ENCODE assay signal across 8 cellular contexts in genomic region chr14:59919582-59920377, GRCh38. TPM values are rescaled to one million over a fixed set of nuclear protein-coding genes. Genes with fewer than 3 reads are reported as not detected.
DNase-seq lines count a peak whose midpoint lies in the region; ATAC-seq and TF ChIP-seq lines count a peak whose summit lies in the region.

TSS of gene LRRC9 (plus strand) at chr14:59920144.

- DNase-seq in activated CD4-positive, alpha-beta memory T cell treated with anti-CD3 and anti-CD28 coated beads for 36 hours: peak; percentile 14
- no peak for DNase-seq in activated CD4-positive, alpha-beta memory T cell treated with anti-CD3 and anti-CD28 coated beads, Interleukin-2, amount 10 ng/mL, durations not matched to agents 7 days and 5 days
- DNase-seq in NCI-H2107 treated with DMSO at 0.1 percent for 48 hours (lab: John Stamatoyannopoulos, UW; ENCODE audit: unreplicated experiment) (peak; percentile 87), left ventricle myocardium inferior (peak; percentile 12), ovary (peak; percentile 22 to 52 (median 26)), SKM-1 treated with dmso at 0.1 percent for 144 hours (lab: John Stamatoyannopoulos, UW; ENCODE audit: unreplicated experiment) (no peak)

- TF ChIP-seq CTCF in left ventricle myocardium inferior (IDR thresholded peaks at IDR 0.05; ENCODE audit: borderline replicate concordance) (no peak), ovary (IDR thresholded peaks at IDR 0.05) (no peak)

- CTCF ChIA-PET in activated CD4-positive, alpha-beta memory T cell treated with anti-CD3 and anti-CD28 coated beads for 36 hours (lab: Charles Lee): no interaction called here
- CTCF ChIA-PET in activated CD4-positive, alpha-beta memory T cell treated with anti-CD3 and anti-CD28 coated beads, Interleukin-2, amount 10 ng/mL, durations not matched to agents 7 days and 5 days (lab: Charles Lee): no interaction called here

- POLR2A ChIA-PET in activated CD4-positive, alpha-beta memory T cell treated with anti-CD3 and anti-CD28 coated beads for 36 hours (lab: Charles Lee): no interaction called here
- POLR2A ChIA-PET in activated CD4-positive, alpha-beta memory T cell treated with anti-CD3 and anti-CD28 coated beads, Interleukin-2, amount 10 ng/mL, durations not matched to agents 7 days and 5 days (lab: Charles Lee): interaction anchor here (0.6 kb wide), 1 partner anchor 809 kb away, joined by 3 read pairs; no protein-coding TSS in a partner anchor

- H3K27ac Mint-ChIP-seq in activated CD4-positive, alpha-beta memory T cell treated with anti-CD3 and anti-CD28 coated beads for 36 hours: no peak within 1 kb of the TSS
- no peak within 1 kb of the TSS for H3K27ac Mint-ChIP-seq in activated CD4-positive, alpha-beta memory T cell treated with anti-CD3 and anti-CD28 coated beads, Interleukin-2, amount 10 ng/mL, durations not matched to agents 7 days and 5 days
- H3K27ac Mint-ChIP-seq in activated naive CD8-positive, alpha-beta T cell: no peak within 1 kb of the TSS

- WGBS in ovary, 3 donors: 5 to 8% (median 6%) methylated on average over 54 to 56 of the region's 56 CpGs

- no peak for TF ChIP-seq EP300 in ovary (IDR thresholded peaks at IDR 0.05)

- ATAC-seq in GM21526 (IDR thresholded peaks at IDR 0.05; ENCODE audit: low FRiP score, unreplicated experiment): no peak

- H3K27ac ChIP-seq in left ventricle myocardium inferior (replicated peaks): no peak within 1 kb of the TSS
- no peak within 1 kb of the TSS for H3K27ac ChIP-seq in ovary

- peaks cover 43% of the 10 kb centered on the region for H3K27me3 Mint-ChIP-seq in activated CD4-positive, alpha-beta memory T cell treated with anti-CD3 and anti-CD28 coated beads for 36 hours
- peaks cover 34% of the 10 kb centered on the region for H3K27me3 Mint-ChIP-seq in activated CD4-positive, alpha-beta memory T cell treated with anti-CD3 and anti-CD28 coated beads, Interleukin-2, amount 10 ng/mL, durations not matched to agents 7 days and 5 days
- peaks cover 7% of the 10 kb centered on the region for H3K27me3 Mint-ChIP-seq in activated naive CD8-positive, alpha-beta T cell

- no peaks in the 10 kb centered on the region for H3K9me3 Mint-ChIP-seq in activated CD4-positive, alpha-beta memory T cell treated with anti-CD3 and anti-CD28 coated beads for 36 hours
- H3K9me3 Mint-ChIP-seq in activated CD4-positive, alpha-beta memory T cell treated with anti-CD3 and anti-CD28 coated beads, Interleukin-2, amount 10 ng/mL, durations not matched to agents 7 days and 5 days: no peaks in the 10 kb centered on the region
- no peaks in the 10 kb centered on the region for H3K9me3 Mint-ChIP-seq in activated naive CD8-positive, alpha-beta T cell (ENCODE audit: low read depth)

- H3K4me3 ChIP-seq in left ventricle myocardium inferior (peak within 1 kb of the TSS; percentile 64), ovary (peak within 1 kb of the TSS; percentile 36)

- TF ChIP-seq POLR2A in ovary (IDR thresholded peaks at IDR 0.05): no peak

- intact Hi-C loops in activated CD4-positive, alpha-beta memory T cell treated with anti-CD3 and anti-CD28 coated beads for 36 hours (cut with micrococcal nuclease): no loop called here
- intact Hi-C loops in left ventricle myocardium inferior (cut with micrococcal nuclease): no loop called here
- intact Hi-C loops in ovary (cut with DNase I): no loop called here

- H3K27me3 ChIP-seq in left ventricle myocardium inferior (ENCODE audit: low read depth): peaks cover 63% of the 10 kb centered on the region
- H3K27me3 ChIP-seq in ovary: no peaks in the 10 kb centered on the region

- peak within 1 kb of the TSS; percentile 45 for H3K4me3 Mint-ChIP-seq in activated CD4-positive, alpha-beta memory T cell treated with anti-CD3 and anti-CD28 coated beads for 36 hours
- H3K4me3 Mint-ChIP-seq in activated CD4-positive, alpha-beta memory T cell treated with anti-CD3 and anti-CD28 coated beads, Interleukin-2, amount 10 ng/mL, durations not matched to agents 7 days and 5 days: no peak within 1 kb of the TSS
- peak within 1 kb of the TSS; percentile 83 for H3K4me3 Mint-ChIP-seq in activated naive CD8-positive, alpha-beta T cell

- H3K4me1 ChIP-seq in left ventricle myocardium inferior: peaks cover 13% of the 10 kb centered on the region
- H3K4me1 ChIP-seq in ovary (ENCODE audit: insufficient read depth): no peaks in the 10 kb centered on the region

- H3K9me3 ChIP-seq in left ventricle myocardium inferior (replicated peaks) (no peaks in the 10 kb centered on the region), ovary (no peaks in the 10 kb centered on the region)

- H3K4me1 Mint-ChIP-seq in activated CD4-positive, alpha-beta memory T cell treated with anti-CD3 and anti-CD28 coated beads for 36 hours (ENCODE audit: low read depth): peaks cover 2% of the 10 kb centered on the region
- peaks cover 7% of the 10 kb centered on the region for H3K4me1 Mint-ChIP-seq in activated CD4-positive, alpha-beta memory T cell treated with anti-CD3 and anti-CD28 coated beads, Interleukin-2, amount 10 ng/mL, durations not matched to agents 7 days and 5 days
- H3K4me1 Mint-ChIP-seq in activated naive CD8-positive, alpha-beta T cell (ENCODE audit: low read depth): peaks cover 12% of the 10 kb centered on the region

- H3K36me3 Mint-ChIP-seq in activated CD4-positive, alpha-beta memory T cell treated with anti-CD3 and anti-CD28 coated beads for 36 hours: no peaks in the 10 kb centered on the region
- H3K36me3 Mint-ChIP-seq in activated CD4-positive, alpha-beta memory T cell treated with anti-CD3 and anti-CD28 coated beads, Interleukin-2, amount 10 ng/mL, durations not matched to agents 7 days and 5 days (ENCODE audit: low read depth): no peaks in the 10 kb centered on the region
- no peaks in the 10 kb centered on the region for H3K36me3 Mint-ChIP-seq in activated naive CD8-positive, alpha-beta T cell

- no peaks in the 10 kb centered on the region for H3K36me3 ChIP-seq in left ventricle myocardium inferior
- H3K36me3 ChIP-seq in ovary: no peaks in the 10 kb centered on the region

RNA-seq across cellular contexts. Expression of gene LRRC9, which starts in this region (rescaled TPM):
- total RNA-seq in activated CD4-positive, alpha-beta memory T cell treated with anti-CD3 and anti-CD28 coated beads for 36 hours: not detected
- not detected for total RNA-seq in activated CD4-positive, alpha-beta memory T cell treated with anti-CD3 and anti-CD28 coated beads, Interleukin-2, amount 10 ng/mL, durations not matched to agents 7 days and 5 days
- 0.19 TPM for total RNA-seq in left ventricle myocardium inferior
- total RNA-seq in ovary: under 1 TPM in 3 of 7 donors, not detected in 4; 0.15 to 0.62 (median 0.57) TPM
- not detected for polyA plus RNA-seq in ovary

Comparison
In these comparisons a context has a peak if more than half of its experiments do, and no peak if none do; other contexts are left out.
1. Peak in DNase-seq in activated CD4-positive, alpha-beta memory T cell treated with anti-CD3 and anti-CD28 coated beads for 36 hours; RNA of the gene not detected or under 1 TPM.
2. Peak in DNase-seq and H3K4me3 ChIP-seq in left ventricle myocardium inferior; RNA of the gene not detected or under 1 TPM.
3. Peak in DNase-seq and H3K4me3 ChIP-seq in ovary; RNA of the gene not detected or under 1 TPM.